Comparison of ENCODE assay signal across 8 cellular contexts in the genomic region with DNA sequence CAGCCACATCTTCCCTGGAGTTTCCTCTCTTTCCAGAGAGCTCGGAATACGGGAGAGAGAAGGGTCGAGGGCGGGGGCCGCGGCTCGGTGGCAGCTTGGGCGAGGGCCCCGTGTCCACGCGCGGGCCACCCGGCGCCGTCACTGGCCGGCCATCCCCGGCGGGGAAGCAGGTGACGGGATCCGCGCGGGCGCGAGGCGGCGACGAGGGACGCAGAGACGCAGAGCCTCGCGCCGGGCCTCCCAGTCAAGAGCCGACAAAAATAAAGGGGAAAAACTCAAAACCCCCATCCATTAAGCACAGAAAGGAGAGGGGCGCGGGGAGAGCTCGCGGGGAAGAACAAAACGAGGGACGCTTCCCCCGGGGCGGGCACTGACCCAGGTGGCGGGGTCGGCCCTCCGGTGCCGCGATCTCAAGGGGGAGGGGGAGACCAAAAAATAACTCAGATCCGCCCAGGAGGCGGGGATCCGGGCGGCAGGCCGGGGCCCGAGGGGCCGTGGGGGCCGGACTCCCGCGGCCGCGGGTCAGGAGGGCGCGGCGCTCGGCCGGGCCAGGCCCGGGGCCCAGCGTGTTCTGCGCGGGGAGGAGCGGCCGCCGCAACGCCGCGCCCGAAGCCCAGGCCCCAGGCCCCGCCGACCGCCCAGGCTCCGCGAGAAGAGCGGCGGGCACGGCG. TPM values are rescaled to one million over a fixed set of nuclear protein-coding genes. Genes with fewer than 3 reads are reported as not detected.
DNase-seq lines count a peak whose midpoint lies in the region; ATAC-seq, FAIRE-seq and TF ChIP-seq lines count a peak whose summit lies in the region.

No MANE protein-coding gene starts in this region.

- peak overlapping the region; percentile 98 for H3K27ac Mint-ChIP-seq in activated naive CD8-positive, alpha-beta T cell treated with anti-CD3 and anti-CD28 coated beads, Interleukin-2, amount 10 ng/mL, durations not matched to agents 7 days and 5 days

- H3K27ac ChIP-seq in SK-N-MC = no peak overlapping the region

- H3K4me3 Mint-ChIP-seq in activated naive CD8-positive, alpha-beta T cell treated with anti-CD3 and anti-CD28 coated beads, Interleukin-2, amount 10 ng/mL, durations not matched to agents 7 days and 5 days = peak overlapping the region; percentile 93

- CTCF ChIA-PET in BJ (lab: Yijun Ruan, JAX) = interaction anchor here (0.7 kb wide), 1 partner anchor 141 kb away, joined by 4 read pairs; no protein-coding TSS in a partner anchor

- H3K9me3 ChIP-seq in SK-N-MC (ENCODE audit: low read depth, low read length) = no peaks in the 10 kb centered on the region

- H3K9me3 Mint-ChIP-seq in activated naive CD8-positive, alpha-beta T cell treated with anti-CD3 and anti-CD28 coated beads, Interleukin-2, amount 10 ng/mL, durations not matched to agents 7 days and 5 days = no peaks in the 10 kb centered on the region

- POLR2A ChIA-PET in BJ (lab: Charles Lee) = no interaction called here
- POLR2A ChIA-PET in activated naive CD8-positive, alpha-beta T cell treated with anti-CD3 and anti-CD28 coated beads, Interleukin-2, amount 10 ng/mL, durations not matched to agents 7 days and 5 days (lab: Charles Lee) = interaction anchor here (1.4 to 2.1 kb wide), 3 partner anchors 39 to 182 kb away, joined by 4 to 14 read pairs (median 12); partner anchors contain the start of genes CHMP3 and KDM3A

- peaks cover 1% of the 10 kb centered on the region; the same call in 1 of the 2 replicates for H3K36me3 ChIP-seq in BJ (ENCODE audit: control insufficient read depth, insufficient read depth, low read length)
- peaks cover 11% of the 10 kb centered on the region; the same call in 1 of the 2 replicates for H3K36me3 ChIP-seq in SK-N-MC (ENCODE audit: insufficient read depth, low read length)

- DNase-seq in BJ (ENCODE audit: low read depth) (no peak), GM19238 (ENCODE audit: insufficient read length, low spot score) (peak; percentile 44), SK-N-MC (ENCODE audit: low read depth, low spot score) (no peak), left ventricle myocardium superior (peak; percentile 82), putamen (ENCODE audit: low spot score) (peak; percentile 36), D721Med (ENCODE audit: insufficient read length, low spot score) (no peak)
- DNase-seq in activated naive CD8-positive, alpha-beta T cell treated with anti-CD3 and anti-CD28 coated beads, Interleukin-2, amount 10 ng/mL, durations not matched to agents 7 days and 5 days = peak; percentile 73

- peaks cover 26% of the 10 kb centered on the region for H3K4me1 Mint-ChIP-seq in activated naive CD8-positive, alpha-beta T cell treated with anti-CD3 and anti-CD28 coated beads, Interleukin-2, amount 10 ng/mL, durations not matched to agents 7 days and 5 days

- FAIRE-seq in D721Med (lab: Jason Lieb, UNC) = no peak

- ATAC-seq in HG03196 (IDR thresholded peaks at IDR 0.05; ENCODE audit: unreplicated experiment) (peak; percentile 47), left ventricle myocardium superior (peak; percentile 73)
- ATAC-seq in activated naive CD8-positive, alpha-beta T cell treated with anti-CD3 and anti-CD28 coated beads, Interleukin-2, amount 10 ng/mL, durations not matched to agents 7 days and 5 days (ENCODE audit: low read depth) = peak; percentile 27

- intact Hi-C loops in left ventricle myocardium superior (cut with micrococcal nuclease) = no loop called here

- H3K9ac ChIP-seq in SK-N-MC (ENCODE audit: insufficient read length) = peak overlapping the region; percentile 82

- peaks cover 14% of the 10 kb centered on the region for H3K36me3 Mint-ChIP-seq in activated naive CD8-positive, alpha-beta T cell treated with anti-CD3 and anti-CD28 coated beads, Interleukin-2, amount 10 ng/mL, durations not matched to agents 7 days and 5 days

- TF ChIP-seq CTCF in BJ (IDR thresholded peaks at IDR 0.05; ENCODE audit: insufficient read depth, low read depth, low read length) = no peak
- TF ChIP-seq CTCF in D721Med (IDR thresholded peaks at IDR 0.05; ENCODE audit: insufficient read depth, missing control alignments) = no peak

- H3K4me3 ChIP-seq in BJ (ENCODE audit: low read depth, low read length) (peak overlapping the region; percentile 86), SK-N-MC (peak overlapping the region; percentile 89)

- peaks cover 8% of the 10 kb centered on the region for H3K27me3 Mint-ChIP-seq in activated naive CD8-positive, alpha-beta T cell treated with anti-CD3 and anti-CD28 coated beads, Interleukin-2, amount 10 ng/mL, durations not matched to agents 7 days and 5 days

- H3K27me3 ChIP-seq in BJ (ENCODE audit: control insufficient read depth, insufficient read depth, low read length) = no peaks in the 10 kb centered on the region

RNA-seq across cellular contexts. Expression of gene RNF103, which starts 0.7 kb away (rescaled TPM):
- 8.2 and 18.3 TPM in 2 replicates for polyA plus RNA-seq in BJ (2011; rRNA removed)
- 7.6 and 9.1 TPM in 2 replicates for polyA minus RNA-seq in BJ (2011; rRNA and poly(A)+ RNA removed)
- 10 to 100 TPM; 20.1 to 20.9 TPM for total RNA-seq in activated naive CD8-positive, alpha-beta T cell treated with anti-CD3 and anti-CD28 coated beads, Interleukin-2, amount 10 ng/mL, durations not matched to agents 7 days and 5 days
- 53.9 TPM for total RNA-seq in left ventricle myocardium superior

RNA-seq across cellular contexts. Expression of gene CHMP3, which starts 59.8 kb away (rescaled TPM):
- 107 and 145 TPM in 2 replicates for polyA plus RNA-seq in BJ (2011; rRNA removed)
- polyA minus RNA-seq in BJ (2011; rRNA and poly(A)+ RNA removed) = 27.1 and 29.4 TPM in 2 replicates
- total RNA-seq in activated naive CD8-positive, alpha-beta T cell treated with anti-CD3 and anti-CD28 coated beads, Interleukin-2, amount 10 ng/mL, durations not matched to agents 7 days and 5 days = 10 to 100 TPM; 48.9 to 49.5 TPM
- 184 TPM for total RNA-seq in left ventricle myocardium superior

Comparison
In these comparisons a context has a peak if more than half of its experiments do, and no peak if none do; other contexts are left out.
1. DNase-seq: peak in GM19238 (single experiment), activated naive CD8-positive, alpha-beta T cell treated with anti-CD3 and anti-CD28 coated beads, Interleukin-2, amount 10 ng/mL, durations not matched to agents 7 days and 5 days (single experiment), left ventricle myocardium superior (single experiment) and putamen (single experiment); none in BJ (single experiment), SK-N-MC (single experiment) and D721Med (single experiment).
2. Peak in every context shown above with its lines, with median percentiles within 50 percentile points of each other: ATAC-seq.